In the genomic region with DNA sequence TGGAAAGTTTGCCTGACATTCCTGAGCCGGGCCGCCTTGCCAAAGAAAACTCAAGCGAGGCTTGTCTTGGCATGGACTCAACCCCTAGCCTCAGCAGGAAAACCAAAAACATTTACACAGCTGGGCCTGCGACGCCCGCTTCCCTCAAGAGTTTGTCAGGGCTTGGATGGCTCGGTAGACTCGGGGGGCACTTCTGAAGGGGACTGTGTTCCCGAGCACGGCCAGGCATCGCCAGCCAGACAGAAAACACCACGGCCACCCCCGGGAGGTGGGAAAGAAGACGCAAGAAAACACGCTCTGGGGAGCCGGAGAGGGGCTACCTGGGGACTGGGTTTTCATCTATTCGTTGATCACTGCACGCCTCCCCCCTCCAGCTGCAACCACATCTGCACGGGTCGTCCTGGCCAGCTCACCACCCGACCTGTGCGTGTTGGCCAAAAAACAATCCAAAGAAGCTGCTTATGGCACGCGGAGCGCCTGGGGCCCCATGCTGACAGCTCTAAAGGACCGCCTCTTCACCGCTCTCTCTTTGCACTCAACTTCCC, we compare ENCODE assay signal across 9 cellular contexts.
DNase-seq lines count a peak whose midpoint lies in the region; ATAC-seq and TF ChIP-seq lines count a peak whose summit lies in the region.
"Had no signal": no experiment of that assay in that cellular context is flagged by ENCODE, and none has a peak within 500 bp of the region (broad histone marks: within the 10 kb centered on the region; RNA-seq: fewer than 3 reads in every experiment).

No MANE protein-coding gene starts in this region.

- H3K4me2 ChIP-seq in smooth muscle cell: no peak overlapping the region

- no peaks in the 10 kb centered on the region for H3K27me3 ChIP-seq in smooth muscle cell (ENCODE audit: low read depth)

- H3K9ac ChIP-seq in smooth muscle cell (ENCODE audit: low read depth): no peak overlapping the region

- H3K4me1 Mint-ChIP-seq in stimulated activated naive B cell treated with anti-CD40 and anti-IgM and Interleukin-4, amounts not matched to agents 10 μg/mL and 1 μg/mL and 100 μg/mL, for 72 hours: no peaks in the 10 kb centered on the region

- peaks cover 13% of the 10 kb centered on the region for H3K4me1 ChIP-seq in smooth muscle cell (ENCODE audit: low read depth)

- no peak overlapping the region for H3K4me3 Mint-ChIP-seq in stimulated activated naive B cell treated with anti-CD40 and anti-IgM and Interleukin-4, amounts not matched to agents 10 μg/mL and 1 μg/mL and 100 μg/mL, for 72 hours

- 86% methylated on average over 27 of the region's 27 CpGs for WGBS in smooth muscle cell (ENCODE audit: low lambda C conversion rate)

- peak; percentile 7 for DNase-seq in COLO668 (lab: John Stamatoyannopoulos, UW; ENCODE audit: unreplicated experiment)
- peak; percentile 15 for DNase-seq in T1000 (lab: John Stamatoyannopoulos, UW)
- peak; percentile 72 for DNase-seq in glomerular endothelial cell (ENCODE audit: extremely low read depth, low read depth, low spot score)
- DNase-seq in posterior vena cava (ENCODE audit: low spot score): peak; percentile 92
- DNase-seq in smooth muscle cell (lab: John Stamatoyannopoulos, UW; ENCODE audit: unreplicated experiment): no peak
- no peak for DNase-seq in stimulated activated naive B cell treated with anti-CD40 and anti-IgM and Interleukin-4, amounts not matched to agents 10 μg/mL and 1 μg/mL and 100 μg/mL, for 72 hours
- no peak for DNase-seq in NCI-H82 treated with DMSO at 0.1 percent for 48 hours (lab: John Stamatoyannopoulos, UW; ENCODE audit: unreplicated experiment)
- DNase-seq: activated gamma-delta T cell had no signal

- no peaks in the 10 kb centered on the region for H3K9me3 ChIP-seq in smooth muscle cell (replicated peaks; ENCODE audit: low read depth)

- H3K27ac Mint-ChIP-seq in stimulated activated naive B cell treated with anti-CD40 and anti-IgM and Interleukin-4, amounts not matched to agents 10 μg/mL and 1 μg/mL and 100 μg/mL, for 72 hours: no peak overlapping the region

- H4K20me1 ChIP-seq in smooth muscle cell (ENCODE audit: low read depth): no peaks in the 10 kb centered on the region

- peaks cover 2 to 3% of the 10 kb centered on the region in 2 donors for H3K9me3 Mint-ChIP-seq in stimulated activated naive B cell treated with anti-CD40 and anti-IgM and Interleukin-4, amounts not matched to agents 10 μg/mL and 1 μg/mL and 100 μg/mL, for 72 hours

- no peaks in the 10 kb centered on the region for H3K36me3 Mint-ChIP-seq in stimulated activated naive B cell treated with anti-CD40 and anti-IgM and Interleukin-4, amounts not matched to agents 10 μg/mL and 1 μg/mL and 100 μg/mL, for 72 hours

- H3K4me3 ChIP-seq in smooth muscle cell: no peak overlapping the region

- intact Hi-C loops in posterior vena cava (cut with DNase I): no loop called here

- H3K36me3 ChIP-seq in smooth muscle cell (ENCODE audit: low read depth): no peaks in the 10 kb centered on the region

- ATAC-seq in GM18498 (IDR thresholded peaks at IDR 0.05; ENCODE audit: unreplicated experiment): no peak
- no peak for ATAC-seq in stimulated activated naive B cell treated with anti-CD40 and anti-IgM and Interleukin-4, amounts not matched to agents 10 μg/mL and 1 μg/mL and 100 μg/mL, for 72 hours (replicated peaks)

- no peak overlapping the region for H2AFZ ChIP-seq in smooth muscle cell (ENCODE audit: low read depth)

- H3K27me3 Mint-ChIP-seq in stimulated activated naive B cell treated with anti-CD40 and anti-IgM and Interleukin-4, amounts not matched to agents 10 μg/mL and 1 μg/mL and 100 μg/mL, for 72 hours: peaks cover 37 to 46% of the 10 kb centered on the region in 2 donors

- TF ChIP-seq CTCF in smooth muscle cell (IDR thresholded peaks at IDR 0.05; ENCODE audit: borderline replicate concordance, insufficient read depth, poor library complexity, severe bottlenecking): no peak

- H3K79me2 ChIP-seq in smooth muscle cell (ENCODE audit: low read depth): no peaks in the 10 kb centered on the region

- no peaks in the 10 kb centered on the region for H3F3A ChIP-seq in smooth muscle cell (ENCODE audit: low read depth)

- no peak overlapping the region for H3K27ac ChIP-seq in smooth muscle cell (ENCODE audit: low read depth)

Comparison
In these comparisons a context has a peak if more than half of its experiments do, and no peak if none do; other contexts are left out.
1. DNase-seq: peak in COLO668 (single experiment), T1000 (single experiment), glomerular endothelial cell (single experiment) and posterior vena cava (single experiment); none in smooth muscle cell (single experiment), stimulated activated naive B cell treated with anti-CD40 and anti-IgM and Interleukin-4, amounts not matched to agents 10 μg/mL and 1 μg/mL and 100 μg/mL, for 72 hours (single experiment) and NCI-H82 treated with DMSO at 0.1 percent for 48 hours (single experiment).